ENCODE assay signal across 10 cellular contexts in the genomic region with DNA sequence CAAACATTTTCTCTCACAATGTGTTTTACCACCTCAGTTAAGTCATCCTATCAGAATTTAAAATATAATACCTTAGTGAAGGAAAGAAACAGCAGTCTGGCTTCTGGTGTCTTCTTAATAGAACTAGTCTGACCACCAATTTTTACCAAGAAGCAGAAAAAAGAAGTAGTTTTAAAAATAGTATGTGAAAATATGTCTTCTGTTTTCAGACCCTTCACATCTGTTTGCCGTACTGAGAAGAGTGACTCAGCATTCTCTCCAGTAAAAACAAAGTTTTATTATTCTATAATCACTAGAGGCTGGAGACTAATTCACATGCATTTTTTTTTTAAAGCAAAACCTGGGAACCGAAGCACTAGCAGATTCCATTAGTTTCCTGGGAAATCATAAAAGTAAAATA.
DNase-seq lines count a peak whose midpoint lies in the region; ATAC-seq and TF ChIP-seq lines count a peak whose summit lies in the region.
"Had no signal": no experiment of that assay in that cellular context is flagged by ENCODE, and none has a peak within 500 bp of the region (broad histone marks: within the 10 kb centered on the region; RNA-seq: fewer than 3 reads in every experiment).

No MANE protein-coding gene starts in this region.

- no peaks in the 10 kb centered on the region for H3K27me3 Mint-ChIP-seq in CD8-positive, alpha-beta memory T cell

- no peak overlapping the region for H3K27ac Mint-ChIP-seq in CD8-positive, alpha-beta memory T cell

- H3K27me3 ChIP-seq in A673 (replicated peaks; ENCODE audit: insufficient read depth, low read depth, low read length, poor library complexity) (no peaks in the 10 kb centered on the region), Peyer's patch (no peaks in the 10 kb centered on the region)
- no peaks in the 10 kb centered on the region for H3K27me3 ChIP-seq in CD8-positive, alpha-beta memory T cell (ENCODE audit: insufficient read depth, low read length, poor library complexity, severe bottlenecking)

- H3K36me3 Mint-ChIP-seq in CD8-positive, alpha-beta memory T cell, result no peaks in the 10 kb centered on the region

- intact Hi-C loops in A673 (cut with micrococcal nuclease; ENCODE audit: unreplicated experiment), result no loop called here

- H3K4me3 ChIP-seq in A673 (ENCODE audit: low read depth, low read length, poor library complexity, severe bottlenecking) (no peak overlapping the region), Peyer's patch (no peak overlapping the region)
- H3K4me3 ChIP-seq in CD8-positive, alpha-beta memory T cell (ENCODE audit: low read length), result no peak overlapping the region

- no peak overlapping the region for H3K27ac ChIP-seq in A673 (ENCODE audit: low read depth, low read length, poor library complexity, severe bottlenecking)
- no peak overlapping the region for H3K27ac ChIP-seq in Peyer's patch
- no peak overlapping the region for H3K27ac ChIP-seq in CD8-positive, alpha-beta memory T cell (ENCODE audit: low read depth, low read length)
- H3K27ac ChIP-seq: parathyroid adenoma had no signal

- peak; percentile 10 for DNase-seq in A673 (ENCODE audit: low spot score)
- peak; percentile 38 for DNase-seq in astrocyte of the hippocampus (ENCODE audit: low read depth, low spot score)
- DNase-seq in NCI-H1105 treated with DMSO at 0.1 percent for 48 hours (lab: John Stamatoyannopoulos, UW), result no peak
- DNase-seq in Peyer's patch, result no peak
- DNase-seq in stimulated activated naive CD4-positive, alpha-beta T cell (lab: John Stamatoyannopoulos, UW), result no peak
- DNase-seq in CD8-positive, alpha-beta memory T cell, result no peak
- DNase-seq: Caco-2 had no signal

- no peak overlapping the region for H3K4me3 Mint-ChIP-seq in CD8-positive, alpha-beta memory T cell

- POLR2A ChIA-PET in A673 (lab: Charles Lee; ENCODE audit: low non-redundant PET), result no interaction called here
- POLR2A ChIA-PET in CD8-positive, alpha-beta memory T cell (lab: Charles Lee), result no interaction called here

- CTCF ChIA-PET in A673 (lab: Charles Lee), result no interaction called here
- CTCF ChIA-PET in CD8-positive, alpha-beta memory T cell (lab: Charles Lee), result no interaction called here

- H3K36me3 ChIP-seq in A673 (ENCODE audit: insufficient read depth, low read length, poor library complexity, severe bottlenecking) (no peaks in the 10 kb centered on the region), Peyer's patch (no peaks in the 10 kb centered on the region)
- H3K36me3 ChIP-seq in CD8-positive, alpha-beta memory T cell (ENCODE audit: insufficient read depth, low read length), result no peaks in the 10 kb centered on the region

- no peaks in the 10 kb centered on the region for H3K9me3 ChIP-seq in A673 (ENCODE audit: low read depth, low read length, poor library complexity, severe bottlenecking)
- H3K9me3 ChIP-seq in Peyer's patch, result no peaks in the 10 kb centered on the region
- H3K9me3 ChIP-seq in CD8-positive, alpha-beta memory T cell (ENCODE audit: low read length), result no peaks in the 10 kb centered on the region
- H3K9me3 ChIP-seq: Caco-2 had no signal

- TF ChIP-seq CTCF in A673 (conservative IDR thresholded peaks at IDR 0.05; ENCODE audit: low read depth, low read length), result no peak
- no peak for TF ChIP-seq CTCF in Peyer's patch (IDR thresholded peaks at IDR 0.05)

- no peaks in the 10 kb centered on the region for H3K4me1 Mint-ChIP-seq in CD8-positive, alpha-beta memory T cell

- ATAC-seq in GM19395 (IDR thresholded peaks at IDR 0.05; ENCODE audit: unreplicated experiment), result peak; percentile 64
- peak; percentile 45 for ATAC-seq in HG03280 (IDR thresholded peaks at IDR 0.05; ENCODE audit: unreplicated experiment)

- H3K9me3 Mint-ChIP-seq in CD8-positive, alpha-beta memory T cell, result no peaks in the 10 kb centered on the region

- no peak for TF ChIP-seq POLR2A in Peyer's patch (IDR thresholded peaks at IDR 0.05)

- H3K4me1 ChIP-seq in A673 (ENCODE audit: insufficient read depth, low read length, poor library complexity, severe bottlenecking) (no peaks in the 10 kb centered on the region), Peyer's patch (no peaks in the 10 kb centered on the region)
- no peaks in the 10 kb centered on the region for H3K4me1 ChIP-seq in CD8-positive, alpha-beta memory T cell (ENCODE audit: insufficient read depth, low read length)
- H3K4me1 ChIP-seq: Caco-2, parathyroid adenoma had no signal

- no TSS peak for BruUV-seq in A673 (replicated peaks; lab: Mats Ljungman, UMichigan)

Comparison
In these comparisons a context has a peak if more than half of its experiments do, and no peak if none do; other contexts are left out.
1. DNase-seq: peak in A673 (single experiment) and astrocyte of the hippocampus (single experiment); none in NCI-H1105 treated with DMSO at 0.1 percent for 48 hours (single experiment), Peyer's patch (0 of 3), stimulated activated naive CD4-positive, alpha-beta T cell (0 of 6) and CD8-positive, alpha-beta memory T cell (0 of 5).